In the genomic region with DNA sequence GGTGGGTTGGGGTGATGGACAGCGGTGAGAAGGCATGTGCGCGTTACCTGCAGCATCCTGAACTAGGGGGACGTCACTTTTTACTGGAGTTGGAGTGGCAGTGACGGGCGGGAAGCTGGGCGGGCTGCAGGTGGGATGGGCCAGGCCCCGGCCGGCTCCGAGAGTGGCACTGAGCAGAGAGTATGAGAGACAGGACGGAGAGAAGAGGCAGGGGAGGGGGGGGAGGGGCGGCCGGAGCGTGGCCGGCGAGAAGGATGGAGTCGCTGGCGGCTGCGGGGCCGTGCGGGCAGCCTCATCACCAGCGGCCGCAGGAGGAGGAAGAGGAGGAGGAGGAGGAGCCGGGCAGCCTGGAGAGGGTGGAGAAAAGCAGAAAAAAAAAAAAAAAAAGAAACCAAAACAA, we compare ENCODE assay signal across 21 cellular contexts.
DNase-seq lines count a peak whose midpoint lies in the region; TF ChIP-seq lines count a peak whose summit lies in the region.
"Had no signal": no experiment of that assay in that cellular context is flagged by ENCODE, and none has a peak within 500 bp of the region (broad histone marks: within the 10 kb centered on the region; RNA-seq: fewer than 3 reads in every experiment).

No MANE protein-coding gene starts in this region.

- peak overlapping the region; percentile 78 to 82 for H3K27ac ChIP-seq in breast epithelium
- no peak overlapping the region for H3K27ac ChIP-seq in mammary epithelial cell (ENCODE audit: insufficient read depth, low read depth, low read length)
- H3K27ac ChIP-seq in sigmoid colon: peak overlapping the region in 3 of 4 donors; percentile 77 to 88 (median 85)
- H3K27ac ChIP-seq in uterus: peak overlapping the region; percentile 65 to 70
- H3K27ac ChIP-seq: BLaER1 treated with 17β-estradiol and CSF1 and Interleukin-3, amounts not matched to agents 10 nM and 100 nM had no signal

- H3K36me3 Mint-ChIP-seq in glutamatergic neuron (ENCODE audit: unreplicated experiment): no peaks in the 10 kb centered on the region
- no peaks in the 10 kb centered on the region for H3K36me3 Mint-ChIP-seq in activated naive CD4-positive, alpha-beta T cell treated with anti-CD3 and anti-CD28 coated beads for 36 hours (ENCODE audit: low read depth)
- H3K36me3 Mint-ChIP-seq: IgD-negative memory B cell had no signal

- peak overlapping the region; percentile 20 for H3K4me3 Mint-ChIP-seq in glutamatergic neuron (ENCODE audit: unreplicated experiment)
- H3K4me3 Mint-ChIP-seq in activated naive CD4-positive, alpha-beta T cell treated with anti-CD3 and anti-CD28 coated beads for 36 hours: no peak overlapping the region
- H3K4me3 Mint-ChIP-seq: CD8-positive, alpha-beta memory T cell; IgD-negative memory B cell had no signal

- no peaks in the 10 kb centered on the region for H3K36me3 ChIP-seq in breast epithelium
- H3K36me3 ChIP-seq in mammary epithelial cell (ENCODE audit: insufficient read depth, low read length): no peaks in the 10 kb centered on the region
- H3K36me3 ChIP-seq in sigmoid colon: peaks cover 20 to 65% (median 37%) of the 10 kb centered on the region in 4 donors
- no peaks in the 10 kb centered on the region for H3K36me3 ChIP-seq in uterus
- H3K36me3 ChIP-seq: BLaER1 treated with 17β-estradiol and CSF1 and Interleukin-3, amounts not matched to agents 10 nM and 100 nM had no signal

- DNase-seq in breast epithelium (ENCODE audit: low spot score in 2 of 2) (no peak), mammary epithelial cell (no peak), glutamatergic neuron (no peak), sigmoid colon (no peak), uterus (no peak), NCI-H226 (no peak)
- DNase-seq in stimulated activated CD4-positive, alpha-beta T cell treated with anti-CD3 and anti-CD28 coated beads, Interleukin-4, amount 100 ng/mL, for 4 hours: no peak
- no peak for DNase-seq in activated naive CD4-positive, alpha-beta T cell treated with anti-CD3 and anti-CD28 coated beads for 36 hours
- DNase-seq: 8988T; Calu3; CD8-positive, alpha-beta memory T cell; GDM1; Karpas-422; NCI-H1048; NCI-H1436; NCI-H187 treated with DMSO at 0.1 percent for 48 hours; NCI-H2227 treated with DMSO at 0.1 percent for 48 hours; NCI-H748 treated with DMSO at 0.1 percent for 48 hours; SIG-M5 had no signal

- dilution Hi-C loops in mammary epithelial cell (cut with HindIII; ENCODE audit: low sequenced_read_pairs): no loop called here

- TF ChIP-seq CTCF in breast epithelium (IDR thresholded peaks at IDR 0.05): no peak
- TF ChIP-seq CTCF in mammary epithelial cell (conservative IDR thresholded peaks at IDR 0.05 in 1 of 2, IDR thresholded peaks at IDR 0.05 in 1 of 2; ENCODE audit: extremely low read depth in 1 of 2, insufficient read depth in 1 of 2, low read depth in 1 of 2, low read length in 2 of 2): no peak
- no peak for TF ChIP-seq CTCF in glutamatergic neuron (IDR thresholded peaks at IDR 0.05; ENCODE audit: partially characterized antibody, unreplicated experiment)
- TF ChIP-seq CTCF in sigmoid colon (IDR thresholded peaks at IDR 0.05): no peak
- no peak for TF ChIP-seq CTCF in uterus (IDR thresholded peaks at IDR 0.05)

- H3K4me1 ChIP-seq in breast epithelium (peaks cover 11 to 14% of the 10 kb centered on the region in 2 donors), mammary epithelial cell (ENCODE audit: insufficient read depth, low read length) (peaks cover 26% of the 10 kb centered on the region), sigmoid colon (peaks cover 0 to 62% (median 51%) of the 10 kb centered on the region in 4 donors), uterus (peaks cover 0 to 6% of the 10 kb centered on the region in 2 donors)

- no peaks in the 10 kb centered on the region for H4K20me1 ChIP-seq in mammary epithelial cell (ENCODE audit: insufficient read depth, low read length)

- CTCF ChIA-PET in mammary epithelial cell (lab: Charles Lee; ENCODE audit: low non-redundant PET): no interaction called here
- CTCF ChIA-PET in activated naive CD4-positive, alpha-beta T cell treated with anti-CD3 and anti-CD28 coated beads for 36 hours (lab: Charles Lee): no interaction called here

- no peaks in the 10 kb centered on the region for H3K79me2 ChIP-seq in mammary epithelial cell (ENCODE audit: insufficient read depth, low read length)

- H3K27me3 ChIP-seq in breast epithelium: peaks cover 0 to 2% of the 10 kb centered on the region in 2 donors
- no peaks in the 10 kb centered on the region for H3K27me3 ChIP-seq in mammary epithelial cell (ENCODE audit: insufficient read depth, low read length)
- peaks cover 0 to 4% (median 0%) of the 10 kb centered on the region in 3 donors for H3K27me3 ChIP-seq in sigmoid colon
- no peaks in the 10 kb centered on the region for H3K27me3 ChIP-seq in uterus

- no peak overlapping the region for H2AFZ ChIP-seq in mammary epithelial cell (ENCODE audit: low read depth, low read length)

- H3K27ac Mint-ChIP-seq in glutamatergic neuron (ENCODE audit: unreplicated experiment): no peak overlapping the region
- H3K27ac Mint-ChIP-seq in activated naive CD4-positive, alpha-beta T cell treated with anti-CD3 and anti-CD28 coated beads for 36 hours: no peak overlapping the region
- H3K27ac Mint-ChIP-seq: CD8-positive, alpha-beta memory T cell had no signal

- TF ChIP-seq POLR2A in breast epithelium (IDR thresholded peaks at IDR 0.05): no peak
- TF ChIP-seq POLR2A in sigmoid colon (IDR thresholded peaks at IDR 0.05): no peak
- TF ChIP-seq POLR2A in uterus (IDR thresholded peaks at IDR 0.05): no peak

- H3K9me3 Mint-ChIP-seq in glutamatergic neuron (ENCODE audit: unreplicated experiment): peaks cover 10% of the 10 kb centered on the region
- no peaks in the 10 kb centered on the region for H3K9me3 Mint-ChIP-seq in activated naive CD4-positive, alpha-beta T cell treated with anti-CD3 and anti-CD28 coated beads for 36 hours
- H3K9me3 Mint-ChIP-seq: CD8-positive, alpha-beta memory T cell; IgD-negative memory B cell had no signal

- TF ChIP-seq EP300 in sigmoid colon (IDR thresholded peaks at IDR 0.05): no peak

- H3K9me3 ChIP-seq in breast epithelium (no peaks in the 10 kb centered on the region), mammary epithelial cell (replicated peaks; ENCODE audit: insufficient read depth, low read length) (no peaks in the 10 kb centered on the region), sigmoid colon (no peaks in the 10 kb centered on the region), uterus (no peaks in the 10 kb centered on the region)
- H3K9me3 ChIP-seq: BLaER1 treated with 17β-estradiol and CSF1 and Interleukin-3, amounts not matched to agents 10 nM and 100 nM had no signal

- in situ Hi-C loops in mammary epithelial cell (cut with MboI; ENCODE audit: low sequenced_read_pairs in 2 of 2): no loop called here

- H3K27me3 Mint-ChIP-seq in glutamatergic neuron (ENCODE audit: unreplicated experiment): peaks cover 4% of the 10 kb centered on the region
- peaks cover 3% of the 10 kb centered on the region for H3K27me3 Mint-ChIP-seq in activated naive CD4-positive, alpha-beta T cell treated with anti-CD3 and anti-CD28 coated beads for 36 hours (ENCODE audit: low read depth)
- H3K27me3 Mint-ChIP-seq: CD8-positive, alpha-beta memory T cell; IgD-negative memory B cell had no signal

- no peak overlapping the region for H3K4me2 ChIP-seq in mammary epithelial cell (ENCODE audit: insufficient read depth, low read depth, low read length)
- H3K4me2 ChIP-seq: BLaER1 treated with 17β-estradiol and CSF1 and Interleukin-3, amounts not matched to agents 10 nM and 100 nM had no signal

- no peak overlapping the region for H3K9ac ChIP-seq in mammary epithelial cell (ENCODE audit: insufficient read depth, low read length)
- H3K9ac ChIP-seq: BLaER1 treated with 17β-estradiol and CSF1 and Interleukin-3, amounts not matched to agents 10 nM and 100 nM had no signal

- BruUV-seq in mammary epithelial cell (replicated peaks; lab: Mats Ljungman, UMichigan): no TSS peak

- intact Hi-C loops in breast epithelium (cut with DNase I; ENCODE audit: low total_unique reads) (no loop called here), mammary epithelial cell (cut with micrococcal nuclease) (no loop called here), sigmoid colon (cut with DNase I) (loop anchor here (2.0 to 5.0 kb wide), 2 partner anchors 47 to 150 kb away; no protein-coding TSS in a partner anchor), uterus (cut with DNase I; ENCODE audit: low total_unique reads) (no loop called here)
- intact Hi-C loops in activated naive CD4-positive, alpha-beta T cell treated with anti-CD3 and anti-CD28 coated beads for 36 hours (cut with micrococcal nuclease): no loop called here

- peaks cover 14% of the 10 kb centered on the region for H3K4me1 Mint-ChIP-seq in glutamatergic neuron (ENCODE audit: low read depth, unreplicated experiment)
- H3K4me1 Mint-ChIP-seq in activated naive CD4-positive, alpha-beta T cell treated with anti-CD3 and anti-CD28 coated beads for 36 hours (ENCODE audit: low read depth): peaks cover 2% of the 10 kb centered on the region
- H3K4me1 Mint-ChIP-seq: IgD-negative memory B cell had no signal

- 100% methylated on average over 4 of the region's 24 CpGs for WGBS in mammary epithelial cell (ENCODE audit: low coverage, missing lambda C conversion rate)
- 92 to 94% methylated on average over 24 of the region's 24 CpGs for WGBS in sigmoid colon, 2 donors

- no peak overlapping the region for H3K4me3 ChIP-seq in breast epithelium
- H3K4me3 ChIP-seq in mammary epithelial cell (replicated peaks in 1 of 3; ENCODE audit: insufficient read depth in 1 of 3, low read depth in 2 of 3, low read length in 3 of 3): no peak overlapping the region
- H3K4me3 ChIP-seq in sigmoid colon: no peak overlapping the region
- no peak overlapping the region for H3K4me3 ChIP-seq in uterus
- H3K4me3 ChIP-seq: BLaER1 treated with 17β-estradiol and CSF1 and Interleukin-3, amounts not matched to agents 10 nM and 100 nM had no signal
